In the genomic region with DNA sequence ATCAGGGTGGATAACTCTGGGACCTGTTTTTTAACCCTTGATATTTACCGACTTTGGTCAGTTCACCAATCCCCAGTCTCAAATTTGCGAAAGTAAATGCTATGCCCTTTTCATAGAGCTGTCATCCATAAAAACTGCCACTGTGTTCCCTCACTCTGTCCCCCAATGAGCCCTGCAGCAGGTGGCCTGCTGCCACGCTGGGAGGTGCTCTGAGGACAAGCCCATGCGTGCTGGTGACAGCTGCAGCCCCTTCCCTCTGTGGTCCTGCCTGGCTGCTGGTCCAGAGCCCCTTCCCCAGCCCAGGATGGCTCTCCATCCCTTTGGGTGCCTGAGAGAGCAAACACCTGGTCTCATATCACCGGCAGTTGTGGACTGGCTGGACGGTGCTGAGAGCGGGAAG, we compare ENCODE assay signal across 21 cellular contexts.
"Had no signal": no experiment of that assay in that cellular context is flagged by ENCODE, and none has a peak within 500 bp of the region (broad histone marks: within the 10 kb centered on the region; RNA-seq: fewer than 3 reads in every experiment).

No MANE protein-coding gene starts in this region.

- H3K36me3 ChIP-seq: esophagus muscularis mucosa, gastroesophageal sphincter, heart left ventricle, neutrophil, right lobe of liver, thoracic aorta, tibial nerve, upper lobe of left lung had no signal

- H3K27me3 ChIP-seq: foreskin keratinocyte, hepatocyte, right lobe of liver, upper lobe of left lung had no signal

- H3K27ac ChIP-seq: esophagus muscularis mucosa, foreskin keratinocyte, gastroesophageal sphincter, heart left ventricle, hepatocyte, neutrophil, parathyroid adenoma, right lobe of liver, thoracic aorta, tibial nerve, upper lobe of left lung had no signal

- DNase-seq: dermis blood vessel endothelial cell; effector memory CD4-positive, alpha-beta T cell; foreskin keratinocyte; heart left ventricle; kidney; natural killer cell; right lobe of liver; small intestine; stimulated activated CD4-positive, alpha-beta T cell treated with anti-CD3 and anti-CD28 coated beads, Interleukin-15, amount 100 ng/mL, for 24 hours; stimulated activated CD4-positive, alpha-beta T cell treated with anti-CD3 and anti-CD28 coated beads, Interleukin-2, amount 100 ng/mL, for 48 hours; stimulated activated naive B cell treated with anti-CD40 and anti-IgM and Interleukin-4, amounts not matched to agents 10 μg/mL and 1 μg/mL and 100 μg/mL, for 72 hours; upper lobe of left lung had no signal

- H3K9me3 ChIP-seq: esophagus muscularis mucosa, gastroesophageal sphincter, heart left ventricle, neutrophil, right lobe of liver, thoracic aorta, tibial nerve, upper lobe of left lung had no signal

- ATAC-seq: foreskin keratinocyte; gastroesophageal sphincter; heart left ventricle; left lobe of liver; natural killer cell; right lobe of liver; stimulated activated naive B cell treated with anti-CD40 and anti-IgM and Interleukin-4, amounts not matched to agents 10 μg/mL and 1 μg/mL and 100 μg/mL, for 72 hours had no signal

- H3K4me3 ChIP-seq: esophagus muscularis mucosa, gastroesophageal sphincter, heart left ventricle, hepatocyte, lung, right lobe of liver, thoracic aorta, tibial nerve, upper lobe of left lung had no signal
